10 cellular contexts compared by ENCODE assay signal in genomic region chr3:98734311-98734710, GRCh38. TPM values are rescaled to one million over a fixed set of nuclear protein-coding genes. Genes with fewer than 3 reads are reported as not detected.
DNase-seq lines count a peak whose midpoint lies in the region; ATAC-seq, FAIRE-seq and TF ChIP-seq lines count a peak whose summit lies in the region.
"Had no signal": no experiment of that assay in that cellular context is flagged by ENCODE, and none has a peak within 500 bp of the region (broad histone marks: within the 10 kb centered on the region; RNA-seq: fewer than 3 reads in every experiment).

No MANE protein-coding gene starts in this region.

- H4K20me1 ChIP-seq in keratinocyte (ENCODE audit: control insufficient read depth, extremely low read depth, insufficient read depth, low read length) (no peaks in the 10 kb centered on the region), OCI-LY7 (ENCODE audit: insufficient read depth, low read length) (no peaks in the 10 kb centered on the region)

- no peaks in the 10 kb centered on the region for H3K36me3 ChIP-seq in keratinocyte (ENCODE audit: control insufficient read depth in 2 of 2, extremely low read depth in 1 of 2, insufficient read depth in 2 of 2, low read length in 2 of 2)
- H3K36me3 ChIP-seq in thoracic aorta: no peaks in the 10 kb centered on the region
- no peaks in the 10 kb centered on the region for H3K36me3 ChIP-seq in OCI-LY7 (ENCODE audit: insufficient read depth, low read length)

- peaks cover 15% of the 10 kb centered on the region for H3K4me1 Mint-ChIP-seq in T-helper 2 cell treated with Interferon-gamma antibody and Interleukin-4, amounts not matched to agents 5 μg/mL and 100 μg/mL, for 36 hours (ENCODE audit: low read depth)

- H3K9ac ChIP-seq in keratinocyte (ENCODE audit: control insufficient read depth, extremely low read depth, insufficient read depth, low read length): no peak overlapping the region

- H2AFZ ChIP-seq in keratinocyte (ENCODE audit: control insufficient read depth, low read length): peak overlapping the region; percentile 93
- H2AFZ ChIP-seq in OCI-LY7 (ENCODE audit: low read length): no peak overlapping the region

- no peaks in the 10 kb centered on the region for H3K36me3 Mint-ChIP-seq in T-helper 2 cell treated with Interferon-gamma antibody and Interleukin-4, amounts not matched to agents 5 μg/mL and 100 μg/mL, for 36 hours (ENCODE audit: low read depth)

- DNase-seq in T-helper 2 cell treated with Interferon-gamma antibody and Interleukin-4, amounts not matched to agents 5 μg/mL and 100 μg/mL, for 36 hours (ENCODE audit: low spot score): no peak
- DNase-seq in T-helper 2 cell (no peak), keratinocyte (ENCODE audit: low read depth, low spot score) (no peak), thoracic aorta (ENCODE audit: low spot score) (no peak), OCI-LY7 (ENCODE audit: low spot score) (no peak)
- DNase-seq in activated CD4-positive, alpha-beta T cell treated with anti-CD3 and anti-CD28 coated beads for 4 hours: no peak
- DNase-seq: effector CD4-positive, alpha-beta T cell; NCI-H2227 treated with DMSO at 0.1 percent for 48 hours had no signal

- H3K27me3 ChIP-seq in keratinocyte (ENCODE audit: control insufficient read depth, extremely low read depth, insufficient read depth, low read length) (no peaks in the 10 kb centered on the region), thoracic aorta (replicated peaks; ENCODE audit: insufficient read depth) (no peaks in the 10 kb centered on the region)

- CTCF ChIA-PET in OCI-LY7 (lab: Charles Lee; ENCODE audit: unreplicated experiment): no interaction called here

- no peak for TF ChIP-seq CTCF in keratinocyte (optimal IDR thresholded peaks at IDR 0.05 in 1 of 3, IDR thresholded peaks at IDR 0.05 in 1 of 3, conservative IDR thresholded peaks at IDR 0.05 in 1 of 3; ENCODE audit: extremely low read depth in 1 of 3, insufficient read depth in 2 of 3, low read length in 3 of 3)
- no peak for TF ChIP-seq CTCF in thoracic aorta (IDR thresholded peaks at IDR 0.05)
- TF ChIP-seq CTCF in OCI-LY7 (conservative IDR thresholded peaks at IDR 0.05; ENCODE audit: low read length): no peak

- H3K4me3 ChIP-seq in keratinocyte (ENCODE audit: control insufficient read depth in 2 of 3, extremely low read depth in 1 of 3, insufficient read depth in 2 of 3, low read depth in 1 of 3, low read length in 3 of 3): peak overlapping the region in 2 of 3 experiments; percentile 87
- H3K4me3 ChIP-seq in thoracic aorta: peak overlapping the region; percentile 98
- H3K4me3 ChIP-seq in OCI-LY7 (ENCODE audit: low read depth, low read length, poor library complexity, severe bottlenecking): no peak overlapping the region

- no peak for FAIRE-seq in keratinocyte (lab: Jason Lieb, UNC)

- H3K4me1 ChIP-seq in keratinocyte (ENCODE audit: control insufficient read depth, extremely low read depth, insufficient read depth, low read length): peaks cover 24% of the 10 kb centered on the region
- peaks cover 14 to 21% of the 10 kb centered on the region in 2 donors for H3K4me1 ChIP-seq in thoracic aorta (ENCODE audit: control insufficient read depth in 1 of 2, low read depth in 2 of 2)
- H3K4me1 ChIP-seq in OCI-LY7 (ENCODE audit: insufficient read depth, low read length, poor library complexity, severe bottlenecking): no peaks in the 10 kb centered on the region

- H3K9me1 ChIP-seq in keratinocyte (ENCODE audit: control insufficient read depth, extremely low read depth, insufficient read depth, low read length): no peaks in the 10 kb centered on the region

- H3K9me2 ChIP-seq in OCI-LY7 (ENCODE audit: insufficient read depth, low read length): no peaks in the 10 kb centered on the region

- no TSS peak for BruUV-seq in OCI-LY7 (replicated peaks; lab: Mats Ljungman, UMichigan)

- H3K4me2 ChIP-seq in keratinocyte (ENCODE audit: control insufficient read depth, extremely low read depth, insufficient read depth, low read depth, low read length) (peak overlapping the region; percentile 100), OCI-LY7 (ENCODE audit: low read length) (no peak overlapping the region)

- peak overlapping the region; percentile 58 for H3K27ac ChIP-seq in angular gyrus (ENCODE audit: low read depth, low read length)
- no peak overlapping the region for H3K27ac ChIP-seq in keratinocyte (ENCODE audit: control insufficient read depth, insufficient read depth, low read length)
- H3K27ac ChIP-seq in thoracic aorta: no peak overlapping the region
- H3K27ac ChIP-seq in OCI-LY7 (ENCODE audit: low read depth, low read length, poor library complexity, severe bottlenecking): no peak overlapping the region

- POLR2A ChIA-PET in OCI-LY7 (lab: Charles Lee): no interaction called here

- dilution Hi-C loops in keratinocyte (cut with MboI; ENCODE audit: extremely low pct_ligation_motif_present, low sequenced_read_pairs): no loop called here

- H3K4me3 Mint-ChIP-seq in T-helper 2 cell treated with Interferon-gamma antibody and Interleukin-4, amounts not matched to agents 5 μg/mL and 100 μg/mL, for 36 hours: peak overlapping the region; percentile 78

- no peaks in the 10 kb centered on the region for H3K9me3 Mint-ChIP-seq in T-helper 2 cell treated with Interferon-gamma antibody and Interleukin-4, amounts not matched to agents 5 μg/mL and 100 μg/mL, for 36 hours

- intact Hi-C loops in OCI-LY7 (cut with micrococcal nuclease; ENCODE audit: unreplicated experiment): no loop called here

- ATAC-seq in thoracic aorta (ENCODE audit: insufficient number of reproducible peaks, low FRiP score, low read depth) (no peak), HG03108 (IDR thresholded peaks at IDR 0.05; ENCODE audit: unreplicated experiment) (no peak)

- peaks cover 70% of the 10 kb centered on the region for H3K27me3 Mint-ChIP-seq in T-helper 2 cell treated with Interferon-gamma antibody and Interleukin-4, amounts not matched to agents 5 μg/mL and 100 μg/mL, for 36 hours (ENCODE audit: low read depth)

- no peak overlapping the region for H3K27ac Mint-ChIP-seq in T-helper 2 cell treated with Interferon-gamma antibody and Interleukin-4, amounts not matched to agents 5 μg/mL and 100 μg/mL, for 36 hours

- H3K79me2 ChIP-seq in keratinocyte (ENCODE audit: control insufficient read depth, insufficient read depth, low read length): peaks cover 12% of the 10 kb centered on the region
- no peaks in the 10 kb centered on the region for H3K79me2 ChIP-seq in OCI-LY7 (ENCODE audit: insufficient read depth, low read depth, low read length)

- no peaks in the 10 kb centered on the region for H3K9me3 ChIP-seq in keratinocyte (ENCODE audit: control insufficient read depth, low read depth, low read length)
- no peaks in the 10 kb centered on the region for H3K9me3 ChIP-seq in thoracic aorta
- H3K9me3 ChIP-seq in OCI-LY7 (ENCODE audit: low read length): no peaks in the 10 kb centered on the region

RNA-seq across cellular contexts. Expression of gene ST3GAL6, which starts 28.8 kb away (rescaled TPM):
- polyA plus RNA-seq in keratinocyte: 1.8 to 5.3 TPM (median 4.0 TPM) in 3 replicates
- 14.4 TPM for polyA plus RNA-seq in keratinocyte (2011; ENCODE audit: low read depth)
- 1.2 and 2.7 TPM in 2 replicates for polyA plus RNA-seq in keratinocyte (2011; cell fraction: cytosol; rRNA removed)
- 4.3 and 5.2 TPM in 2 replicates for polyA plus RNA-seq in keratinocyte (2011; cell fraction: nucleus; rRNA removed)
- polyA plus RNA-seq in keratinocyte (2012; ENCODE audit: low replicate concordance): 2.4 and 8.6 TPM in 2 replicates
- 0.56 to 4.3 TPM (median 1.5 TPM) in 3 replicates for polyA minus RNA-seq in keratinocyte
- polyA minus RNA-seq in keratinocyte (2011; cell fraction: cytosol; rRNA and poly(A)+ RNA removed): 5.2 TPM
- polyA minus RNA-seq in keratinocyte (2011; cell fraction: nucleus; rRNA and poly(A)+ RNA removed): 3.1 and 5.4 TPM in 2 replicates
- total RNA-seq in thoracic aorta: 10 to 100 TPM; 12.0 to 16.9 TPM
- total RNA-seq in OCI-LY7 (2014; rRNA removed; shearing (Covaris generic)): 3.0 and 4.0 TPM in 2 replicates
- 0.25 and 1.1 TPM in 2 replicates for total RNA-seq in OCI-LY7 (2022)
